1 cellular context compared by ENCODE assay signal in genomic region chr1:235588916-235589515, GRCh38.
TF ChIP-seq lines count a peak whose summit lies in the region.

No MANE protein-coding gene starts in this region.

TF ChIP-seq in A549, 52 proteins besides CTCF, POLR2A, EP300 and RAD21 (continued from another document):
- TF ChIP-seq PBX3 (IDR thresholded peaks at IDR 0.05) (no peak), ZNF302 (CRISPR knock-in tag; IDR thresholded peaks at IDR 0.05) (peak; percentile 45; the same call in 1 of the 2 replicates), HEYL (CRISPR knock-in tag; IDR thresholded peaks at IDR 0.05) (peak; percentile 82; the same call in 1 of the 2 replicates), HMGXB4 (CRISPR knock-in tag; IDR thresholded peaks at IDR 0.05; ENCODE audit: borderline replicate concordance) (peak; percentile 40; the same call in 1 of the 2 replicates), HOXB5 (CRISPR knock-in tag; IDR thresholded peaks at IDR 0.05) (peak; percentile 98), HOXB13 (CRISPR knock-in tag; IDR thresholded peaks at IDR 0.05; ENCODE audit: low read depth) (peak; percentile 98), EHF (CRISPR knock-in tag; IDR thresholded peaks at IDR 0.05) (peak; percentile 98), TFCP2L1 (CRISPR knock-in tag; IDR thresholded peaks at IDR 0.05) (0 out of 2 replicates have a peak, but pooled peaks have one; percentile 62), GATA3 (IDR thresholded peaks at IDR 0.05; ENCODE audit: borderline replicate concordance) (no peak), CBX2 (IDR thresholded peaks at IDR 0.05; ENCODE audit: borderline replicate concordance, low read depth) (no peak), FOSB (CRISPR knock-in tag; IDR thresholded peaks at IDR 0.05) (peak; percentile 97; the same call in 1 of the 2 replicates), USF2 (IDR thresholded peaks at IDR 0.05) (no peak), FOXS1 (CRISPR knock-in tag; IDR thresholded peaks at IDR 0.05) (peak; percentile 88)
